In the genomic region with DNA sequence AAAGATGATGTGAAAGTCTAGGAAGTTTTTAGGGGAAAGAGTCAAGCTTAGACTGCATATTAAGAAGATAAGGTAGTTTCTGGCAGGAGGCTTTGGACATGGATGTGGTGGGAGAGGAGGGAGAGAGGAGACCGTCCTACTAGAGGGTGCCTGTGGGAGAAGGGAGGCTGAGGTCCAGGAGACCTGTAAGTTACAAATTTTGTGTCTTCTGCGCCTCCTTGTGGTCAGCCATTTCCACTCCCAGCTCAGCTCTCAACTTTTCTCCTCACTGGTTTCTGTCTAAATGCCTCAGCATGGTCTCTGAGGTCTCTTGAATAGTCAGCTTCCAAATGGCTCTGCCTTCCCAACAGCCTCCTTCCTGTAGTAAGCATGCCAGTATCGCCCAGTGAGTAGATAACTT, we compare ENCODE assay signal across 9 cellular contexts.
A peak's percentile ranks its signal among the peaks of the same experiment; 100 is the strongest.
DNase-seq lines count a peak whose midpoint lies in the region; ATAC-seq, FAIRE-seq and TF ChIP-seq lines count a peak whose summit lies in the region.
"Had no signal": no experiment of that assay in that cellular context is flagged by ENCODE, and none has a peak within 500 bp of the region (broad histone marks: within the 10 kb centered on the region; RNA-seq: fewer than 3 reads in every experiment).

No MANE protein-coding gene starts in this region.

- no peak for TF ChIP-seq POLR2A in GM12878 (IDR thresholded peaks at IDR 0.05; ENCODE audit: low read depth, low read length)

- TF ChIP-seq EP300 in GM12878 (IDR thresholded peaks at IDR 0.05; ENCODE audit: borderline replicate concordance in 1 of 2, control insufficient read depth in 1 of 2, low read depth in 2 of 2, low read length in 2 of 2): no peak

- RAD21 ChIA-PET in GM12878 (lab: Charles Lee; ENCODE audit: unreplicated experiment): interaction anchor here (2.0 kb wide), 1 partner anchor 182 kb away, joined by 5 read pairs; no protein-coding TSS in a partner anchor

- FAIRE-seq in GM12878 (lab: Jason Lieb, UNC): peak; percentile 73

- no peaks in the 10 kb centered on the region for H3K9me3 ChIP-seq in A673 (ENCODE audit: low read depth, low read length, poor library complexity, severe bottlenecking)
- H3K9me3 ChIP-seq in GM12878 (replicated peaks; ENCODE audit: control insufficient read depth, insufficient read depth, low read length): no peaks in the 10 kb centered on the region
- no peaks in the 10 kb centered on the region for H3K9me3 ChIP-seq in upper lobe of right lung
- H3K9me3 ChIP-seq: HAP-1 had no signal

- SMC1A ChIA-PET in GM12878 (lab: Charles Lee; ENCODE audit: uncharacterized antibody, unreplicated experiment): interaction anchor here (1.0 to 1.4 kb wide), 2 partner anchors 864 to 980 kb away, joined by 4 read pairs; no protein-coding TSS in a partner anchor

- no peak overlapping the region for H3K4me2 ChIP-seq in GM12878 (ENCODE audit: control insufficient read depth, insufficient read depth)

- H3K36me3 ChIP-seq in A673 (ENCODE audit: insufficient read depth, low read length, poor library complexity, severe bottlenecking) (no peaks in the 10 kb centered on the region), GM12878 (ENCODE audit: control insufficient read depth in 2 of 2, insufficient read depth in 2 of 2, low read length in 1 of 2) (no peaks in the 10 kb centered on the region), upper lobe of right lung (no peaks in the 10 kb centered on the region)
- H3K36me3 ChIP-seq: HAP-1 had no signal

- peak; percentile 74 for ATAC-seq in GM12878
- peak; percentile 65 for ATAC-seq in upper lobe of right lung

- POLR2A ChIA-PET in A673 (lab: Charles Lee; ENCODE audit: low non-redundant PET): no interaction called here
- POLR2A ChIA-PET in GM12878 (lab: Charles Lee): no interaction called here

- H4K20me1 ChIP-seq in GM12878 (ENCODE audit: control insufficient read depth, insufficient read depth): no peaks in the 10 kb centered on the region

- H3K27me3 ChIP-seq in A673 (replicated peaks; ENCODE audit: insufficient read depth, low read depth, low read length, poor library complexity) (no peaks in the 10 kb centered on the region), GM12878 (replicated peaks in 1 of 2; ENCODE audit: control insufficient read depth in 2 of 2, insufficient read depth in 2 of 2, low read length in 1 of 2) (peaks cover 2 to 10% of the 10 kb centered on the region in 2 experiments; a peak in 3 of 4 replicates), upper lobe of right lung (no peaks in the 10 kb centered on the region)

- no peak overlapping the region for H2AFZ ChIP-seq in GM12878 (ENCODE audit: control insufficient read depth, low read depth, low read length)

- BruUV-seq in A673 (replicated peaks; lab: Mats Ljungman, UMichigan): no TSS peak
- no TSS peak for BruUV-seq in GM12878 (replicated peaks; lab: Mats Ljungman, UMichigan)

- DNase-seq in A673 (ENCODE audit: low spot score) (peak; percentile 71), G401 (ENCODE audit: low spot score) (peak; percentile 37), NCI-H748 treated with DMSO at 0.1 percent for 48 hours (lab: John Stamatoyannopoulos, UW) (peak; percentile 39), GM12878 (ENCODE audit: low read depth, low spot score) (no peak), left kidney (ENCODE audit: low read depth, low spot score) (peak; percentile 73), upper lobe of right lung (no peak), GF-D8 (lab: John Stamatoyannopoulos, UW) (no peak), HCEC 1CT (no peak)

- H3K4me3 ChIP-seq in A673 (ENCODE audit: low read depth, low read length, poor library complexity, severe bottlenecking): no peak overlapping the region
- H3K4me3 ChIP-seq in GM12878: no peak overlapping the region
- no peak overlapping the region for H3K4me3 ChIP-seq in upper lobe of right lung
- H3K4me3 ChIP-seq: HAP-1 had no signal

- H3K4me1 ChIP-seq in A673 (ENCODE audit: insufficient read depth, low read length, poor library complexity, severe bottlenecking) (peaks cover 30% of the 10 kb centered on the region), GM12878 (ENCODE audit: control insufficient read depth, insufficient read depth, low read length) (no peaks in the 10 kb centered on the region), upper lobe of right lung (no peaks in the 10 kb centered on the region)
- H3K4me1 ChIP-seq: HAP-1 had no signal

- in situ Hi-C loops in G401 (cut with HindIII; ENCODE audit: low sequenced_read_pairs) (no loop called here), GM12878 (cut with MboI) (no loop called here)

- WGBS in GM12878 (ENCODE audit: insufficient coverage, insufficient replicate concordance, low lambda C conversion rate, missing lambda C conversion rate): 13% methylated on average over 3 of the region's 3 CpGs

- H3K79me2 ChIP-seq in GM12878 (ENCODE audit: control insufficient read depth, insufficient read depth, low read length): no peaks in the 10 kb centered on the region

- CTCF ChIA-PET in A673 (lab: Charles Lee) (no interaction called here), GM12878 (lab: Yijun Ruan, JAX) (interaction anchor here (0.7 to 4.3 kb wide), 12 partner anchors 10 to 980 kb away, joined by 3 to 23 read pairs (median 4); no protein-coding TSS in a partner anchor)

- intact Hi-C loops in A673 (cut with micrococcal nuclease; ENCODE audit: unreplicated experiment): loop anchor here (5.0 kb wide), 1 partner anchor 1483 kb away; no protein-coding TSS in a partner anchor
- intact Hi-C loops in GM12878 (cut with micrococcal nuclease; ENCODE audit: unreplicated experiment): loop anchor here (5.0 to 10.0 kb wide), 3 partner anchors 173 to 1498 kb away; no protein-coding TSS in a partner anchor
- intact Hi-C loops in upper lobe of right lung (cut with DNase I): no loop called here

- no peak overlapping the region for H3K9ac ChIP-seq in GM12878 (ENCODE audit: control insufficient read depth, insufficient read depth, low read length)

- H3K27ac ChIP-seq in A673 (ENCODE audit: low read depth, low read length, poor library complexity, severe bottlenecking) (no peak overlapping the region), GM12878 (ENCODE audit: control insufficient read depth, insufficient read depth) (no peak overlapping the region), upper lobe of right lung (no peak overlapping the region)

- peak; percentile 55 for TF ChIP-seq RAD21 in GM12878 (IDR thresholded peaks at IDR 0.05; ENCODE audit: insufficient read depth, low read depth, low read length)

- peak; percentile 79 for TF ChIP-seq CTCF in A673 (conservative IDR thresholded peaks at IDR 0.05; ENCODE audit: low read depth, low read length)
- peak; percentile 64 to 73 (median 66) for TF ChIP-seq CTCF in GM12878 (IDR thresholded peaks at IDR 0.05 in 2 of 3, conservative IDR thresholded peaks at IDR 0.05 in 1 of 3; ENCODE audit: control insufficient read depth in 2 of 3, extremely low read depth in 1 of 3, insufficient read depth in 1 of 3, low read depth in 3 of 3, low read length in 3 of 3)
- TF ChIP-seq CTCF in upper lobe of right lung (IDR thresholded peaks at IDR 0.05): peak; percentile 50

TF ChIP-seq in GM12878, 131 proteins besides CTCF, POLR2A, EP300 and RAD21:
- TF ChIP-seq YY1 (IDR thresholded peaks at IDR 0.05; ENCODE audit: low read depth, low read length): 0 out of 2 replicates have a peak, but pooled peaks have one; percentile 29
- TF ChIP-seq FOS (IDR thresholded peaks at IDR 0.05; ENCODE audit: borderline replicate concordance, extremely low read depth, insufficient read length): no peak
- TF ChIP-seq SMC3 (IDR thresholded peaks at IDR 0.05; ENCODE audit: borderline replicate concordance, low read length): peak; percentile 77

Comparison
In these comparisons a context has a peak if more than half of its experiments do, and no peak if none do; other contexts are left out.
1. DNase-seq: peak in A673 (single experiment), G401 (single experiment), NCI-H748 treated with DMSO at 0.1 percent for 48 hours (single experiment) and left kidney (single experiment); none in GM12878 (single experiment), upper lobe of right lung (single experiment), GF-D8 (single experiment) and HCEC 1CT (single experiment).
2. Peak in every context shown above with its lines, with median percentiles within 50 percentile points of each other: CTCF ChIP-seq.